14 cellular contexts compared by ENCODE assay signal in genomic region chr22:21640810-21641209, GRCh38. TPM values are rescaled to one million over a fixed set of nuclear protein-coding genes. Genes with fewer than 3 reads are reported as not detected.
DNase-seq lines count a peak whose midpoint lies in the region; ATAC-seq and TF ChIP-seq lines count a peak whose summit lies in the region.
"Had no signal": no experiment of that assay in that cellular context is flagged by ENCODE, and none has a peak within 500 bp of the region (broad histone marks: within the 10 kb centered on the region; RNA-seq: fewer than 3 reads in every experiment).

No MANE protein-coding gene starts in this region.

- no peaks in the 10 kb centered on the region for H3K9me3 Mint-ChIP-seq in Caco-2 (ENCODE audit: unreplicated experiment)

- no peaks in the 10 kb centered on the region for H3K9me3 ChIP-seq in BLaER1
- no peaks in the 10 kb centered on the region for H3K9me3 ChIP-seq in Caco-2
- no peaks in the 10 kb centered on the region for H3K9me3 ChIP-seq in T-helper 17 cell (ENCODE audit: control insufficient read depth, low read length, poor library complexity, severe bottlenecking)
- no peaks in the 10 kb centered on the region for H3K9me3 ChIP-seq in iPS-20b (ENCODE audit: insufficient read depth, low read depth, low read length)
- no peaks in the 10 kb centered on the region for H3K9me3 ChIP-seq in Peyer's patch
- no peaks in the 10 kb centered on the region for H3K9me3 ChIP-seq in tibial nerve
- H3K9me3 ChIP-seq: esophagus squamous epithelium, testis had no signal

- H3K27me3 Mint-ChIP-seq in Caco-2 (ENCODE audit: insufficient read depth, unreplicated experiment) (no peaks in the 10 kb centered on the region), T-helper 17 cell (no peaks in the 10 kb centered on the region)

- BruUV-seq in Caco-2 (replicated peaks; lab: Mats Ljungman, UMichigan): no TSS peak

- H3K4me1 Mint-ChIP-seq in Caco-2 (ENCODE audit: low read depth, unreplicated experiment) (peaks cover 19% of the 10 kb centered on the region), T-helper 17 cell (peaks cover 17% of the 10 kb centered on the region)

- H3K36me3 Mint-ChIP-seq in Caco-2 (ENCODE audit: insufficient read depth, unreplicated experiment) (peaks cover 25% of the 10 kb centered on the region), T-helper 17 cell (ENCODE audit: low read depth) (no peaks in the 10 kb centered on the region)

- TF ChIP-seq POLR2A in Peyer's patch (IDR thresholded peaks at IDR 0.05) (no peak), tibial nerve (IDR thresholded peaks at IDR 0.05) (no peak)

- H3K36me3 ChIP-seq in BLaER1: peaks cover 20% of the 10 kb centered on the region
- no peaks in the 10 kb centered on the region; the same call in 1 of the 2 replicates for H3K36me3 ChIP-seq in Caco-2 (ENCODE audit: control insufficient read depth, insufficient read depth, low read length)
- peaks cover 4% of the 10 kb centered on the region; the same call in 1 of the 2 replicates for H3K36me3 ChIP-seq in iPS-20b (ENCODE audit: insufficient read depth, low read depth, low read length)
- H3K36me3 ChIP-seq in Peyer's patch: no peaks in the 10 kb centered on the region
- H3K36me3 ChIP-seq in tibial nerve: peaks cover 0 to 27% (median 0%) of the 10 kb centered on the region in 3 donors

- POLR2A ChIA-PET in Caco-2 (lab: Charles Lee): interaction anchor here (2.3 to 3.1 kb wide), 3 partner anchors 8 to 11 kb away, joined by 9 to 81 read pairs (median 15); partner anchors contain the start of genes CCDC116 and YDJC

- H3K4me2 ChIP-seq in BLaER1: peak overlapping the region; percentile 98

- no peak for TF ChIP-seq CTCF in Caco-2 (IDR thresholded peaks at IDR 0.05; ENCODE audit: insufficient read depth in 1 of 2, low read depth in 1 of 2, low read length in 1 of 2, severe bottlenecking in 1 of 2, unreplicated experiment in 1 of 2)
- TF ChIP-seq CTCF in Peyer's patch (IDR thresholded peaks at IDR 0.05): no peak
- TF ChIP-seq CTCF in tibial nerve (IDR thresholded peaks at IDR 0.05): no peak

- DNase-seq in Caco-2 (no peak), T-helper 17 cell (no peak), Peyer's patch (no peak), tibial nerve (ENCODE audit: low spot score in 2 of 2) (no peak)
- DNase-seq: activated CD4-positive, alpha-beta T cell treated with anti-CD3 and anti-CD28 coated beads for 1 hour; esophagus squamous epithelium; left ventricle myocardium superior; occipital lobe had no signal

- intact Hi-C loops in Caco-2 (cut with micrococcal nuclease; ENCODE audit: unreplicated experiment): loop anchor here (1.0 kb wide), 1 partner anchor 11 kb away; the partner anchor contains the start of gene YDJC

- no peak for ATAC-seq in T-helper 17 cell
- no peak for ATAC-seq in GM18861 (IDR thresholded peaks at IDR 0.05; ENCODE audit: unreplicated experiment)
- ATAC-seq in HG02759 (IDR thresholded peaks at IDR 0.05; ENCODE audit: unreplicated experiment): no peak

- H3K27me3 ChIP-seq in BLaER1 (no peaks in the 10 kb centered on the region), Caco-2 (replicated peaks; ENCODE audit: control insufficient read depth, insufficient read depth, low read length) (no peaks in the 10 kb centered on the region), iPS-20b (ENCODE audit: insufficient read depth, low read length) (peaks cover 17% of the 10 kb centered on the region), Peyer's patch (no peaks in the 10 kb centered on the region), tibial nerve (no peaks in the 10 kb centered on the region)
- H3K27me3 ChIP-seq: esophagus squamous epithelium, testis had no signal

- H3K27ac Mint-ChIP-seq in Caco-2 (ENCODE audit: unreplicated experiment) (peak overlapping the region; percentile 85), T-helper 17 cell (no peak overlapping the region)

- H3K9ac ChIP-seq in BLaER1 (no peak overlapping the region), iPS-20b (ENCODE audit: low read depth, low read length) (peak overlapping the region; percentile 72; the same call in 1 of the 2 replicates)

- TF ChIP-seq EP300 in tibial nerve (IDR thresholded peaks at IDR 0.05): no peak

- peaks cover 12% of the 10 kb centered on the region for H4K20me1 ChIP-seq in BLaER1

- CTCF ChIA-PET in Caco-2 (lab: Charles Lee): interaction anchor here (0.7 to 3.3 kb wide), 13 partner anchors 10 to 47 kb away, joined by 3 to 179 read pairs (median 7); partner anchors contain the start of genes CCDC116, PPIL2 and YDJC

- H3K4me3 Mint-ChIP-seq in Caco-2 (ENCODE audit: unreplicated experiment): peak overlapping the region; percentile 80
- H3K4me3 Mint-ChIP-seq in T-helper 17 cell: peak overlapping the region; percentile 19

- WGBS in tibial nerve, 2 donors: 83 to 87% methylated on average over 5 of the region's 5 CpGs

- H3K27ac ChIP-seq in BLaER1: no peak overlapping the region
- no peak overlapping the region for H3K27ac ChIP-seq in iPS-20b (ENCODE audit: low read length)
- H3K27ac ChIP-seq in Peyer's patch: no peak overlapping the region
- H3K27ac ChIP-seq in tibial nerve: no peak overlapping the region
- H3K27ac ChIP-seq: SK-N-MC had no signal

- H3K4me3 ChIP-seq in BLaER1 (no peak overlapping the region), Caco-2 (ENCODE audit: low read depth, low read length) (no peak overlapping the region), iPS-20b (ENCODE audit: low read length) (no peak overlapping the region; the same call in 1 of the 2 replicates), Peyer's patch (no peak overlapping the region), tibial nerve (no peak overlapping the region)

- H3K4me1 ChIP-seq in BLaER1: peaks cover 26% of the 10 kb centered on the region
- peaks cover 29% of the 10 kb centered on the region for H3K4me1 ChIP-seq in Caco-2
- peaks cover 5% of the 10 kb centered on the region; the same call in 1 of the 2 replicates for H3K4me1 ChIP-seq in iPS-20b (ENCODE audit: insufficient read depth, low read length)
- peaks cover 0 to 13% (median 4%) of the 10 kb centered on the region in 4 donors for H3K4me1 ChIP-seq in Peyer's patch
- peaks cover 0 to 24% (median 8%) of the 10 kb centered on the region in 4 donors for H3K4me1 ChIP-seq in tibial nerve

RNA-seq across cellular contexts. Expression of gene SDF2L1, which starts 1.3 kb away (rescaled TPM):
- total RNA-seq in Caco-2 (2022): 48.5 and 49.6 TPM in 2 replicates
- total RNA-seq in T-helper 17 cell: 10 to 100 TPM; 25.6 to 30.1 TPM
- total RNA-seq in Peyer's patch: 10 to 100 TPM; 14.9 to 49.2 (median 30.0) TPM
- 10 to 100 TPM; 11.4 to 62.7 (median 31.5) TPM for total RNA-seq in tibial nerve

RNA-seq across cellular contexts. Expression of gene CCDC116, which starts 8.2 kb away (rescaled TPM):
- not detected in 2 replicates for total RNA-seq in Caco-2 (2022)
- total RNA-seq in T-helper 17 cell: under 1 TPM in 1 of 2 donors, not detected in 1; 0.13 TPM
- total RNA-seq in Peyer's patch: 1 to 10 TPM in 1 of 4 donors, under 1 TPM in 1, not detected in 2; 0.80 to 2.6 TPM
- total RNA-seq in tibial nerve: 1 to 10 TPM in 1 of 4 donors, under 1 TPM in 3; 0.22 to 2.0 (median 0.36) TPM
- total RNA-seq: left ventricle myocardium superior had no signal

RNA-seq across cellular contexts. Expression of gene YDJC, which starts 11.0 kb away (rescaled TPM):
- total RNA-seq in Caco-2 (2022) (55.9 and 60.0 TPM in 2 replicates), T-helper 17 cell (10 to 100 TPM; 28.3 to 31.0 TPM), Peyer's patch (10 to 100 TPM; 36.3 to 54.2 (median 38.8) TPM), tibial nerve (10 to 100 TPM; 28.0 to 61.2 (median 36.0) TPM)

RNA-seq across cellular contexts. Expression of gene PPIL2, which starts 25.0 kb away (rescaled TPM):
- total RNA-seq in Caco-2 (2022) (53.2 and 55.0 TPM in 2 replicates), T-helper 17 cell (10 to 100 TPM; 59.4 to 69.3 TPM), Peyer's patch (100 to 1,000 TPM in 1 of 4 donors, 10 to 100 TPM in 3; 55.0 to 131 (median 92.4) TPM), tibial nerve (10 to 100 TPM; 29.1 to 42.3 (median 31.5) TPM)
